28 cellular contexts compared by ENCODE assay signal in genomic region chr2:148754864-148755263, GRCh38.
"Had no signal": no experiment of that assay in that cellular context is flagged by ENCODE, and none has a peak within 500 bp of the region (broad histone marks: within the 10 kb centered on the region; RNA-seq: fewer than 3 reads in every experiment).

No MANE protein-coding gene starts in this region.

- H3K27me3 Mint-ChIP-seq: activated CD4-positive, alpha-beta memory T cell treated with anti-CD3 and anti-CD28 coated beads, Interleukin-2, amount 10 ng/mL, durations not matched to agents 7 days and 5 days; activated CD4-positive, alpha-beta T cell treated with anti-CD3 and anti-CD28 coated beads, Interleukin-2, amount 10 ng/mL, durations not matched to agents 7 days and 5 days; activated naive CD8-positive, alpha-beta T cell; central memory CD8-positive, alpha-beta T cell; dendritic cell treated with granulocyte-macrophage colony-stimulating factor and Interleukin-4, amounts not matched to agents 40 ng/mL and 50 ng/mL, for 4 days; T-helper 17 cell had no signal

- DNase-seq: activated CD4-positive, alpha-beta memory T cell treated with anti-CD3 and anti-CD28 coated beads, Interleukin-2, amount 10 ng/mL, durations not matched to agents 7 days and 5 days; activated CD4-positive, alpha-beta T cell treated with anti-CD3 and anti-CD28 coated beads for 1 hour; activated CD4-positive, alpha-beta T cell treated with anti-CD3 and anti-CD28 coated beads for 4 hours; activated CD4-positive, alpha-beta T cell treated with anti-CD3 and anti-CD28 coated beads, Interleukin-2, amount 10 ng/mL, durations not matched to agents 7 days and 5 days; activated CD4-positive, alpha-beta T cell treated with anti-CD3 and anti-CD28 coated beads, Interleukin-2, amount 50 U/mL, for 4 hours; activated CD8-positive, alpha-beta memory T cell treated with anti-CD3 and anti-CD28 coated beads, Interleukin-2, amount 50 U/mL, for 48 hours; activated gamma-delta T cell treated with Interleukin-2 at 50 U/mL for 16 hours; activated naive CD4-positive, alpha-beta T cell treated with anti-CD3 and anti-CD28 coated beads, Interleukin-2, amount 50 U/mL, for 16 hours; activated naive CD4-positive, alpha-beta T cell treated with Interleukin-2 at 50 U/mL for 16 hours; activated T-cell treated with anti-CD3 and anti-CD28 coated beads for 4 hours; activated T-cell treated with anti-CD3 and anti-CD28 coated beads, Interleukin-2, amount 50 U/mL, for 4 hours; amniotic stem cell; anterior cingulate cortex; brain microvascular endothelial cell; dorsolateral prefrontal cortex; effector memory CD4-positive, alpha-beta T cell; endodermal cell; foreskin fibroblast; T-helper 1 cell; T-helper 17 cell; T1000 had no signal

- H3K27ac ChIP-seq: brain microvascular endothelial cell, coronary artery had no signal

- H3K4me3 Mint-ChIP-seq: activated CD4-positive, alpha-beta memory T cell treated with anti-CD3 and anti-CD28 coated beads, Interleukin-2, amount 10 ng/mL, durations not matched to agents 7 days and 5 days; activated CD4-positive, alpha-beta T cell treated with anti-CD3 and anti-CD28 coated beads, Interleukin-2, amount 10 ng/mL, durations not matched to agents 7 days and 5 days; activated naive CD8-positive, alpha-beta T cell; activated T-cell treated with anti-CD3 and anti-CD28 coated beads, Interleukin-2, amount 50 U/mL, for 4 hours; activated T-helper 1 cell treated with anti-CD3 and anti-CD28 coated beads, Interleukin-12 subunit alpha, Interleukin-12 subunit beta, Interleukin-2, Interleukin-4 antibody, amounts not matched to agents 30 ng/mL and 10 ng/mL and 1 ng/mL, durations not matched to agents 14 hours and 24 hours and 36 hours; central memory CD8-positive, alpha-beta T cell; dendritic cell treated with granulocyte-macrophage colony-stimulating factor and Interleukin-4, amounts not matched to agents 40 ng/mL and 50 ng/mL, for 4 days; endodermal cell; T-helper 17 cell; T-helper 2 cell treated with Interferon-gamma antibody and Interleukin-4, amounts not matched to agents 5 μg/mL and 100 μg/mL, for 36 hours had no signal

- H3K27me3 ChIP-seq: brain microvascular endothelial cell, dorsolateral prefrontal cortex had no signal

- H3K9me3 Mint-ChIP-seq: activated CD4-positive, alpha-beta memory T cell treated with anti-CD3 and anti-CD28 coated beads, Interleukin-2, amount 10 ng/mL, durations not matched to agents 7 days and 5 days; activated CD4-positive, alpha-beta T cell treated with anti-CD3 and anti-CD28 coated beads, Interleukin-2, amount 10 ng/mL, durations not matched to agents 7 days and 5 days; activated T-cell treated with anti-CD3 and anti-CD28 coated beads, Interleukin-2, amount 50 U/mL, for 4 hours; activated T-helper 1 cell treated with anti-CD3 and anti-CD28 coated beads, Interleukin-12 subunit alpha, Interleukin-12 subunit beta, Interleukin-2, Interleukin-4 antibody, amounts not matched to agents 30 ng/mL and 10 ng/mL and 1 ng/mL, durations not matched to agents 14 hours and 24 hours and 36 hours; activated T-helper 2 cell treated with anti-CD3 and anti-CD28 coated beads, Interferon-gamma antibody, Interleukin-2, Interleukin-4, amounts not matched to agents 10 μg/mL and 5 μg/mL and 100 μg/mL, durations not matched to agents 14 hours and 24 hours and 36 hours; central memory CD8-positive, alpha-beta T cell; dendritic cell treated with granulocyte-macrophage colony-stimulating factor and Interleukin-4, amounts not matched to agents 40 ng/mL and 50 ng/mL, for 4 days; endodermal cell; T-helper 2 cell treated with Interferon-gamma antibody and Interleukin-4, amounts not matched to agents 5 μg/mL and 100 μg/mL, for 36 hours had no signal

- H3K27ac Mint-ChIP-seq: activated CD4-positive, alpha-beta memory T cell treated with anti-CD3 and anti-CD28 coated beads, Interleukin-2, amount 10 ng/mL, durations not matched to agents 7 days and 5 days; activated CD4-positive, alpha-beta T cell treated with anti-CD3 and anti-CD28 coated beads, Interleukin-2, amount 10 ng/mL, durations not matched to agents 7 days and 5 days; activated naive CD8-positive, alpha-beta T cell; activated T-helper 1 cell treated with anti-CD3 and anti-CD28 coated beads, Interleukin-12 subunit alpha, Interleukin-12 subunit beta, Interleukin-2, Interleukin-4 antibody, amounts not matched to agents 30 ng/mL and 10 ng/mL and 1 ng/mL, durations not matched to agents 14 hours and 24 hours and 36 hours; activated T-helper 2 cell treated with anti-CD3 and anti-CD28 coated beads, Interferon-gamma antibody, Interleukin-2, Interleukin-4, amounts not matched to agents 10 μg/mL and 5 μg/mL and 100 μg/mL, durations not matched to agents 14 hours and 24 hours and 36 hours; dendritic cell treated with granulocyte-macrophage colony-stimulating factor and Interleukin-4, amounts not matched to agents 40 ng/mL and 50 ng/mL, for 4 days; endodermal cell; T-helper 17 cell; T-helper 2 cell treated with Interferon-gamma antibody and Interleukin-4, amounts not matched to agents 5 μg/mL and 100 μg/mL, for 36 hours had no signal

- H3K36me3 ChIP-seq: brain microvascular endothelial cell had no signal

- H3K4me3 ChIP-seq: coronary artery, dorsolateral prefrontal cortex had no signal
